In the genomic region with DNA sequence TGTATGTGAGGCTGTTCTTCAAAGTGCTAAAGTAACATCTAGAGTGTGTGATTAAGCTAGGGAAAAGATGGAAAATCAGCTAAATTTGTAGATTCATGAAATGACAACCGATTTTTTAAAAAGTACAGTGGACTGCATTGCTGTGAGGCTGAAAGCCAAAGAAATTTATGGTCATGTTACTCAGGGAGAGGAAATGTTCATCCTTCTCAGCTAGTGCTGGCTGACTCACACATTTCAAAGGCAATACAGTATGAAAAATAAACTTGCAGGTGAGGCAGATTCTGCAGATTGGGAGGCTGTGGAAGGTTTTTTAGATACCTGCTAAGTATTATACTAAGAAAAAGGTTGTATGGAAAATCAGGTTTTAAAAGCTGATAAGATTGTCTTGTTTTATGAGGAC, we compare ENCODE assay signal across 29 cellular contexts.
DNase-seq lines count a peak whose midpoint lies in the region; ATAC-seq and TF ChIP-seq lines count a peak whose summit lies in the region.
"Had no signal": no experiment of that assay in that cellular context is flagged by ENCODE, and none has a peak within 500 bp of the region (broad histone marks: within the 10 kb centered on the region; RNA-seq: fewer than 3 reads in every experiment).

No MANE protein-coding gene starts in this region.

- TF ChIP-seq EP300 in SK-N-SH (IDR thresholded peaks at IDR 0.05; ENCODE audit: borderline replicate concordance in 1 of 2, low read depth in 1 of 2, low read length in 1 of 2), result no peak

- POLR2A ChIA-PET in SK-N-SH (lab: Yijun Ruan, JAX), result no interaction called here

- peaks cover 0 to 3% (median 0%) of the 10 kb centered on the region in 3 donors for H3K36me3 Mint-ChIP-seq in immature natural killer cell
- H3K36me3 Mint-ChIP-seq: CD8-positive, alpha-beta memory T cell had no signal

- ATAC-seq in aorta (ENCODE audit: low FRiP score) (no peak), GM21528 (IDR thresholded peaks at IDR 0.05; ENCODE audit: low FRiP score, unreplicated experiment) (no peak)
- ATAC-seq: activated naive CD8-positive, alpha-beta T cell treated with anti-CD3 and anti-CD28 coated beads, Interleukin-2, amount 50 U/mL, for 24 hours; body of pancreas; left ventricle myocardium superior; right lobe of liver; T-helper 17 cell had no signal

- no peaks in the 10 kb centered on the region for H3K4me1 Mint-ChIP-seq in immature natural killer cell
- H3K4me1 Mint-ChIP-seq: activated naive CD8-positive, alpha-beta T cell treated with anti-CD3 and anti-CD28 coated beads, Interleukin-2, amount 50 U/mL, for 24 hours; CD8-positive, alpha-beta memory T cell; T-helper 17 cell had no signal

- H3K79me2 ChIP-seq in GM23248 (ENCODE audit: insufficient read depth) (no peaks in the 10 kb centered on the region), osteoblast (ENCODE audit: insufficient read depth, low read length) (no peaks in the 10 kb centered on the region), SK-N-SH (ENCODE audit: insufficient read depth) (no peaks in the 10 kb centered on the region)

- H4K20me1 ChIP-seq in GM23248 (ENCODE audit: insufficient read depth) (no peaks in the 10 kb centered on the region), osteoblast (ENCODE audit: insufficient read depth, low read length) (no peaks in the 10 kb centered on the region), SK-N-SH (ENCODE audit: insufficient read depth) (no peaks in the 10 kb centered on the region)

- in situ Hi-C loops in GM23248 (cut with MboI), result no loop called here

- H3K4me3 Mint-ChIP-seq in immature natural killer cell, result no peak overlapping the region
- H3K4me3 Mint-ChIP-seq: activated naive CD8-positive, alpha-beta T cell treated with anti-CD3 and anti-CD28 coated beads, Interleukin-2, amount 50 U/mL, for 24 hours; CD8-positive, alpha-beta memory T cell; T-helper 17 cell had no signal

- H2AFZ ChIP-seq in GM23248, result no peak overlapping the region
- no peak overlapping the region for H2AFZ ChIP-seq in osteoblast (ENCODE audit: low read length)
- no peak overlapping the region for H2AFZ ChIP-seq in SK-N-SH (ENCODE audit: low read depth)

- H3K27me3 Mint-ChIP-seq in immature natural killer cell (ENCODE audit: low read depth in 3 of 3), result peaks cover 2 to 6% (median 4%) of the 10 kb centered on the region in 3 donors

- CTCF ChIA-PET in SK-N-SH (lab: Yijun Ruan, JAX), result no interaction called here

- TF ChIP-seq CTCF in osteoblast (IDR thresholded peaks at IDR 0.05; ENCODE audit: extremely low read depth, low read depth, low read length), result no peak
- TF ChIP-seq CTCF in SK-N-SH (IDR thresholded peaks at IDR 0.05), result no peak

- H3K4me3 ChIP-seq in GM23248, result no peak overlapping the region
- no peak overlapping the region for H3K4me3 ChIP-seq in osteoblast (ENCODE audit: insufficient read depth, low read length)
- H3K4me3 ChIP-seq in SK-N-SH (ENCODE audit: low read depth in 2 of 2, low read length in 1 of 2), result no peak overlapping the region
- H3K4me3 ChIP-seq in aorta (ENCODE audit: low read length in 2 of 2), result no peak overlapping the region
- H3K4me3 ChIP-seq: body of pancreas, HAP-1, right lobe of liver, SK-N-MC, stomach, vagina had no signal

- H3K4me2 ChIP-seq in GM23248 (ENCODE audit: unreplicated experiment) (no peak overlapping the region), osteoblast (ENCODE audit: insufficient read depth, low read length) (no peak overlapping the region), SK-N-SH (no peak overlapping the region)

- no peaks in the 10 kb centered on the region for H3K9me3 ChIP-seq in GM23248 (ENCODE audit: low read depth)
- H3K9me3 ChIP-seq in osteoblast (ENCODE audit: low read depth, low read length), result no peaks in the 10 kb centered on the region
- H3K9me3 ChIP-seq in SK-N-SH, result 0 out of 2 replicates have a peak, but pooled peaks cover 4% of the 10 kb centered on the region
- no peaks in the 10 kb centered on the region for H3K9me3 ChIP-seq in aorta (ENCODE audit: control insufficient read depth, low read length)
- H3K9me3 ChIP-seq: BE2C, body of pancreas, HAP-1, right lobe of liver, stomach, vagina had no signal

- H3K4me1 ChIP-seq in GM23248 (ENCODE audit: insufficient read depth) (no peaks in the 10 kb centered on the region), osteoblast (ENCODE audit: insufficient read depth, low read length) (no peaks in the 10 kb centered on the region), SK-N-SH (ENCODE audit: control insufficient read depth in 1 of 2, insufficient read depth in 2 of 2, low read depth in 1 of 2, low read length in 1 of 2) (peaks cover 0 to 8% of the 10 kb centered on the region in 2 experiments; a peak in 2 of 4 replicates), aorta (ENCODE audit: control insufficient read depth in 1 of 2, insufficient read depth in 2 of 2, low read length in 2 of 2) (no peaks in the 10 kb centered on the region)
- H3K4me1 ChIP-seq: BE2C, body of pancreas, HAP-1, right lobe of liver, stomach, vagina had no signal

- TF ChIP-seq RAD21 in SK-N-SH (IDR thresholded peaks at IDR 0.05; ENCODE audit: low read length), result no peak

- intact Hi-C loops in aorta (cut with DNase I), result no loop called here

- no peak overlapping the region for H3K27ac Mint-ChIP-seq in immature natural killer cell
- H3K27ac Mint-ChIP-seq: activated naive CD8-positive, alpha-beta T cell treated with anti-CD3 and anti-CD28 coated beads, Interleukin-2, amount 50 U/mL, for 24 hours; CD8-positive, alpha-beta memory T cell; T-helper 17 cell had no signal

- 29 to 30% methylated on average over 1 of the region's 1 CpG for WGBS in GM23248 (ENCODE audit: low coverage in 1 of 2, low lambda C conversion rate in 2 of 2, missing lambda C conversion rate in 2 of 2), 2 experiments
- 8% methylated on average over 1 of the region's 1 CpG for WGBS in SK-N-SH (ENCODE audit: low lambda C conversion rate)
- WGBS in aorta, 2 donors, result 50 to 55% methylated on average over 1 of the region's 1 CpG

- H3K9me2 ChIP-seq in GM23248 (ENCODE audit: insufficient read depth) (no peaks in the 10 kb centered on the region), SK-N-SH (0 out of 2 replicates have a peak, but pooled peaks cover 4% of the 10 kb centered on the region)

- H3K9ac ChIP-seq in GM23248 (no peak overlapping the region), SK-N-SH (no peak overlapping the region)

- H3K27me3 ChIP-seq in GM23248 (replicated peaks; ENCODE audit: insufficient read depth) (peaks cover 9% of the 10 kb centered on the region), osteoblast (ENCODE audit: insufficient read depth, low read length) (no peaks in the 10 kb centered on the region), SK-N-SH (ENCODE audit: insufficient read depth) (no peaks in the 10 kb centered on the region), aorta (ENCODE audit: control insufficient read depth in 1 of 2, insufficient read depth in 2 of 2, low read length in 1 of 2) (no peaks in the 10 kb centered on the region)
- H3K27me3 ChIP-seq: BE2C, body of pancreas, right lobe of liver, vagina had no signal

- H3F3A ChIP-seq in GM23248 (ENCODE audit: insufficient read depth) (no peaks in the 10 kb centered on the region), SK-N-SH (replicated peaks; ENCODE audit: insufficient read depth) (no peaks in the 10 kb centered on the region)

- no peaks in the 10 kb centered on the region for H3K9me3 Mint-ChIP-seq in immature natural killer cell
- H3K9me3 Mint-ChIP-seq: activated naive CD8-positive, alpha-beta T cell treated with anti-CD3 and anti-CD28 coated beads, Interleukin-2, amount 50 U/mL, for 24 hours; CD8-positive, alpha-beta memory T cell had no signal

- peak; percentile 25 for DNase-seq in GM23248
- DNase-seq in RKO (ENCODE audit: low spot score), result peak; percentile 15
- peak; percentile 8 for DNase-seq in epithelial cell of prostate (ENCODE audit: low read depth, low spot score)
- peak; percentile 18 for DNase-seq in osteoblast (ENCODE audit: insufficient read length, low spot score, missing footprints)
- DNase-seq in immature natural killer cell, result no peak
- DNase-seq in SK-N-SH, result no peak
- no peak for DNase-seq in aorta
- DNase-seq: activated CD4-positive, CD25-positive, alpha-beta regulatory T cell; activated gamma-delta T cell treated with Interleukin-2 at 50 U/mL for 16 hours; activated naive CD8-positive, alpha-beta T cell treated with anti-CD3 and anti-CD28 coated beads, Interleukin-2, amount 50 U/mL, for 24 hours; activated T-cell treated with anti-CD3 and anti-CD28 coated beads, Interleukin-2, amount 50 U/mL, for 48 hours; BE2C; body of pancreas; CD8-positive, alpha-beta memory T cell; cerebellar nuclear complex; Kasumi-1; left ventricle myocardium superior; NCI-H2107; NCI-H345; posterior cingulate gyrus; right lobe of liver; RPMI8226; stimulated activated CD4-positive, alpha-beta T cell treated with anti-CD3 and anti-CD28 coated beads, Interleukin-2, amount 100 ng/mL, for 48 hours; stomach; T-helper 17 cell had no signal

- H3K36me3 ChIP-seq in GM23248 (ENCODE audit: low read depth) (no peaks in the 10 kb centered on the region), osteoblast (ENCODE audit: insufficient read depth, low read length) (no peaks in the 10 kb centered on the region), SK-N-SH (replicated peaks in 1 of 2; ENCODE audit: control insufficient read depth in 1 of 2, insufficient read depth in 2 of 2, low read length in 1 of 2) (no peaks in the 10 kb centered on the region), aorta (ENCODE audit: control insufficient read depth in 1 of 2, insufficient read depth in 2 of 2, low read length in 1 of 2) (no peaks in the 10 kb centered on the region)
- H3K36me3 ChIP-seq: BE2C, HAP-1, right lobe of liver, stomach, vagina had no signal

- H3K27ac ChIP-seq in GM23248 (no peak overlapping the region), epithelial cell of prostate (peak overlapping the region; percentile 43), osteoblast (ENCODE audit: low read depth, low read length) (no peak overlapping the region), SK-N-SH (ENCODE audit: low read depth in 2 of 2, low read length in 1 of 2) (no peak overlapping the region), aorta (ENCODE audit: low read depth in 1 of 2, low read length in 2 of 2) (no peak overlapping the region)
- H3K27ac ChIP-seq: body of pancreas, right lobe of liver, SK-N-MC, stomach, vagina had no signal

TF ChIP-seq in SK-N-SH, 30 proteins besides CTCF, POLR2A, EP300 and RAD21 (continues in another document):
- TF ChIP-seq, protein P1, sequence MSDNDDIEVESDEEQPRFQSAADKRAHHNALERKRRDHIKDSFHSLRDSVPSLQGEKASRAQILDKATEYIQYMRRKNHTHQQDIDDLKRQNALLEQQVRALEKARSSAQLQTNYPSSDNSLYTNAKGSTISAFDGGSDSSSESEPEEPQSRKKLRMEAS (IDR thresholded peaks at IDR 0.05; ENCODE audit: low read depth), result no peak
- TF ChIP-seq POLR2AphosphoS5 (IDR thresholded peaks at IDR 0.05; ENCODE audit: low read depth, low read length), result no peak
- TF ChIP-seq FOXM1 (IDR thresholded peaks at IDR 0.05; ENCODE audit: low read depth), result no peak
- TF ChIP-seq SMC3 (IDR thresholded peaks at IDR 0.05; ENCODE audit: low read depth, low read length), result no peak

Comparison
In these comparisons a context has a peak if more than half of its experiments do, and no peak if none do; other contexts are left out.
1. DNase-seq: peak in GM23248 (single experiment), RKO (single experiment), epithelial cell of prostate (single experiment) and osteoblast (single experiment); none in immature natural killer cell (0 of 3), SK-N-SH (single experiment) and aorta (0 of 2).